In genomic region chr15:57923750-57924149, GRCh38 we compare ENCODE assay signal across 16 cellular contexts.
DNase-seq lines count a peak whose midpoint lies in the region.
"Had no signal": no experiment of that assay in that cellular context is flagged by ENCODE, and none has a peak within 500 bp of the region (broad histone marks: within the 10 kb centered on the region; RNA-seq: fewer than 3 reads in every experiment).

No MANE protein-coding gene starts in this region.

- H4K91ac ChIP-seq in mesenchymal stem cell (ENCODE audit: low read length) = no peak overlapping the region

- H3K4me3 ChIP-seq in GM23248 (no peak overlapping the region), mesenchymal stem cell (ENCODE audit: insufficient read depth in 1 of 2, low read depth in 1 of 2, low read length in 2 of 2) (no peak overlapping the region)
- H3K4me3 ChIP-seq: PC-9 had no signal

- peak; percentile 4 for DNase-seq in GM23248
- DNase-seq in fibroblast of gingiva (ENCODE audit: low read depth) = peak; percentile 51
- no peak for DNase-seq in mesenchymal stem cell
- DNase-seq in stromal cell of bone marrow (ENCODE audit: low read depth) = peak; percentile 52
- no peak for DNase-seq in NCI-H69 (lab: John Stamatoyannopoulos, UW)
- DNase-seq in NCI-H345 treated with DMSO at 0.1 percent for 48 hours (lab: John Stamatoyannopoulos, UW; ENCODE audit: unreplicated experiment) = no peak
- no peak for DNase-seq in NOMO-1 (lab: John Stamatoyannopoulos, UW; ENCODE audit: unreplicated experiment in 2 of 2)
- DNase-seq in stimulated activated naive CD4-positive, alpha-beta T cell treated with Interleukin-2 at 50 U/mL for 16 hours (lab: John Stamatoyannopoulos, UW) = no peak
- DNase-seq: activated T-cell treated with anti-CD3 and anti-CD28 coated beads, Interleukin-2, amount 50 U/mL, for 4 hours; H9; NCI-H187; NCI-H524 treated with DMSO at 0.1 percent for 48 hours; PC-9; retina; SK-N-SH; stimulated activated CD4-positive, alpha-beta T cell treated with anti-CD3 and anti-CD28 coated beads, Interleukin-2, amount 100 ng/mL, for 48 hours had no signal

- no peaks in the 10 kb centered on the region for H3K79me2 ChIP-seq in GM23248 (ENCODE audit: insufficient read depth)

- no peak overlapping the region for H2AFZ ChIP-seq in GM23248
- H2AFZ ChIP-seq in mesenchymal stem cell (ENCODE audit: low read depth, low read length) = no peak overlapping the region
- H2AFZ ChIP-seq: PC-9 had no signal

- H3K4me1 ChIP-seq in GM23248 (ENCODE audit: insufficient read depth) (no peaks in the 10 kb centered on the region), mesenchymal stem cell (ENCODE audit: control insufficient read depth, insufficient read depth, low read depth, low read length) (no peaks in the 10 kb centered on the region)

- no peak overlapping the region for H3K23ac ChIP-seq in mesenchymal stem cell (ENCODE audit: low read length in 2 of 2)

- H2BK120ac ChIP-seq in mesenchymal stem cell (ENCODE audit: low read depth, low read length) = no peak overlapping the region

- in situ Hi-C loops in GM23248 (cut with MboI) = no loop called here

- no peak overlapping the region for H3K18ac ChIP-seq in mesenchymal stem cell (ENCODE audit: low read depth in 1 of 2, low read length in 2 of 2)

- WGBS in GM23248 (ENCODE audit: low coverage in 1 of 2, low lambda C conversion rate in 2 of 2, missing lambda C conversion rate in 2 of 2), 2 experiments = 22 to 24% methylated on average over 3 of the region's 3 CpGs
- 100% methylated on average over 1 of the region's 3 CpGs for WGBS in mesenchymal stem cell

- H4K20me1 ChIP-seq in GM23248 (ENCODE audit: insufficient read depth) = no peaks in the 10 kb centered on the region

- H3K36me3 ChIP-seq in GM23248 (ENCODE audit: low read depth) (no peaks in the 10 kb centered on the region), mesenchymal stem cell (ENCODE audit: control insufficient read depth in 1 of 2, insufficient read depth in 2 of 2, low read depth in 1 of 2, low read length in 2 of 2) (no peaks in the 10 kb centered on the region)

- no peak overlapping the region for H3K4ac ChIP-seq in mesenchymal stem cell (ENCODE audit: low read depth in 1 of 2, low read length in 2 of 2)

- no peak overlapping the region for H2AK5ac ChIP-seq in mesenchymal stem cell (ENCODE audit: low read length, severe bottlenecking)

- no peak overlapping the region for H3K27ac ChIP-seq in GM23248
- no peak overlapping the region for H3K27ac ChIP-seq in mesenchymal stem cell (ENCODE audit: low read length, poor library complexity, severe bottlenecking)
- H3K27ac ChIP-seq: PC-9 had no signal

- H2BK12ac ChIP-seq in mesenchymal stem cell (ENCODE audit: low read length in 2 of 2) = no peak overlapping the region

- no peak overlapping the region for H3K9ac ChIP-seq in GM23248
- H3K9ac ChIP-seq in mesenchymal stem cell (ENCODE audit: low read length) = peak overlapping the region; percentile 3
- H3K9ac ChIP-seq: SK-N-SH had no signal

- H3K14ac ChIP-seq in mesenchymal stem cell (ENCODE audit: low read length in 2 of 2) = no peak overlapping the region

- H3K4me2 ChIP-seq in GM23248 (ENCODE audit: unreplicated experiment) = no peak overlapping the region
- H3K4me2 ChIP-seq in mesenchymal stem cell (ENCODE audit: low read length, poor library complexity, severe bottlenecking) = no peak overlapping the region
- H3K4me2 ChIP-seq: PC-9, SK-N-SH had no signal

- no peak overlapping the region for H2BK15ac ChIP-seq in mesenchymal stem cell (ENCODE audit: low read depth, poor library complexity, severe bottlenecking)

- H3K9me3 ChIP-seq in GM23248 (ENCODE audit: low read depth) (no peaks in the 10 kb centered on the region), mesenchymal stem cell (ENCODE audit: control insufficient read depth, low read length) (no peaks in the 10 kb centered on the region)
- H3K9me3 ChIP-seq: SK-N-SH had no signal

- H3K27me3 ChIP-seq in GM23248 (replicated peaks; ENCODE audit: insufficient read depth) = no peaks in the 10 kb centered on the region; the same call in 1 of the 2 replicates
- H3K27me3 ChIP-seq in mesenchymal stem cell (ENCODE audit: control insufficient read depth in 1 of 2, insufficient read depth in 1 of 2, low read length in 2 of 2) = peaks cover 0 to 11% of the 10 kb centered on the region in 2 experiments

- H3K79me1 ChIP-seq in mesenchymal stem cell (replicated peaks; ENCODE audit: low read length, poor library complexity, severe bottlenecking) = no peaks in the 10 kb centered on the region

- H2BK5ac ChIP-seq in mesenchymal stem cell (ENCODE audit: low read depth, low read length, poor library complexity, severe bottlenecking) = no peak overlapping the region

- H3F3A ChIP-seq in GM23248 (ENCODE audit: insufficient read depth) = no peaks in the 10 kb centered on the region

- no peak overlapping the region for H4K8ac ChIP-seq in mesenchymal stem cell (ENCODE audit: low read length)

- H3K9me2 ChIP-seq in GM23248 (ENCODE audit: insufficient read depth) = no peaks in the 10 kb centered on the region
- H3K9me2 ChIP-seq: SK-N-SH had no signal

Comparison
In these comparisons a context has a peak if more than half of its experiments do, and no peak if none do; other contexts are left out.
1. DNase-seq: peak in GM23248 (single experiment), fibroblast of gingiva (single experiment) and stromal cell of bone marrow (single experiment); none in mesenchymal stem cell (single experiment), NCI-H69 (single experiment), NCI-H345 treated with DMSO at 0.1 percent for 48 hours (single experiment), NOMO-1 (0 of 2) and stimulated activated naive CD4-positive, alpha-beta T cell treated with Interleukin-2 at 50 U/mL for 16 hours (single experiment).